Comparison of ENCODE assay signal across 9 cellular contexts in genomic region chr17:45225051-45225700, GRCh38. TPM values are rescaled to one million over a fixed set of nuclear protein-coding genes. Genes with fewer than 3 reads are reported as not detected.
DNase-seq lines count a peak whose midpoint lies in the region; ATAC-seq and TF ChIP-seq lines count a peak whose summit lies in the region.
"Had no signal": no experiment of that assay in that cellular context is flagged by ENCODE, and none has a peak within 500 bp of the region (broad histone marks: within the 10 kb centered on the region; RNA-seq: fewer than 3 reads in every experiment).

No MANE protein-coding gene starts in this region.

- H3K27me3 ChIP-seq in DND-41 (ENCODE audit: insufficient read depth, low read length, poor library complexity) (no peaks in the 10 kb centered on the region), PC-9 (ENCODE audit: insufficient read depth, low read depth) (no peaks in the 10 kb centered on the region)

- H3K9me3 ChIP-seq in DND-41 (ENCODE audit: insufficient read depth, low read length, severe bottlenecking), result no peaks in the 10 kb centered on the region
- no peaks in the 10 kb centered on the region for H3K9me3 ChIP-seq in PC-9 (ENCODE audit: insufficient read depth, low read depth)
- H3K9me3 ChIP-seq: SJSA1 had no signal

- peak overlapping the region; percentile 93 for H3K9ac ChIP-seq in DND-41 (ENCODE audit: low read depth, low read length)

- H2AFZ ChIP-seq in DND-41 (ENCODE audit: low read depth, low read length) (no peak overlapping the region), PC-9 (no peak overlapping the region)

- peak overlapping the region; percentile 99 for H3K4me3 Mint-ChIP-seq in activated naive CD8-positive, alpha-beta T cell treated with anti-CD3 and anti-CD28 coated beads, Interleukin-2, amount 50 U/mL, for 24 hours
- peak overlapping the region; percentile 90 for H3K4me3 Mint-ChIP-seq in natural killer cell treated with Interleukin-12 subunit alpha and Interleukin-12 subunit beta and Interleukin-15 and Interleukin-18, amount 100 ng/mL, for 72 hours

- H3K9me3 Mint-ChIP-seq in activated naive CD8-positive, alpha-beta T cell treated with anti-CD3 and anti-CD28 coated beads, Interleukin-2, amount 50 U/mL, for 24 hours, result no peaks in the 10 kb centered on the region
- no peaks in the 10 kb centered on the region for H3K9me3 Mint-ChIP-seq in natural killer cell treated with Interleukin-12 subunit alpha and Interleukin-12 subunit beta and Interleukin-15 and Interleukin-18, amount 100 ng/mL, for 72 hours

- TF ChIP-seq CTCF in DND-41 (IDR thresholded peaks at IDR 0.05; ENCODE audit: borderline replicate concordance, extremely low read depth, low read length, poor library complexity, severe bottlenecking) (no peak), PC-9 (conservative IDR thresholded peaks at IDR 0.05) (no peak)

- H4K20me1 ChIP-seq in DND-41 (ENCODE audit: insufficient read depth, low read length) (peaks cover 29% of the 10 kb centered on the region), PC-9 (ENCODE audit: insufficient read depth) (no peaks in the 10 kb centered on the region)

- no peaks in the 10 kb centered on the region for H3K27me3 Mint-ChIP-seq in activated naive CD8-positive, alpha-beta T cell treated with anti-CD3 and anti-CD28 coated beads, Interleukin-2, amount 50 U/mL, for 24 hours
- no peaks in the 10 kb centered on the region for H3K27me3 Mint-ChIP-seq in natural killer cell treated with Interleukin-12 subunit alpha and Interleukin-12 subunit beta and Interleukin-15 and Interleukin-18, amount 100 ng/mL, for 72 hours

- H3K27ac Mint-ChIP-seq in activated naive CD8-positive, alpha-beta T cell treated with anti-CD3 and anti-CD28 coated beads, Interleukin-2, amount 50 U/mL, for 24 hours, result peak overlapping the region; percentile 97
- peak overlapping the region; percentile 100 for H3K27ac Mint-ChIP-seq in natural killer cell treated with Interleukin-12 subunit alpha and Interleukin-12 subunit beta and Interleukin-15 and Interleukin-18, amount 100 ng/mL, for 72 hours

- peaks cover 25% of the 10 kb centered on the region for H3K36me3 Mint-ChIP-seq in activated naive CD8-positive, alpha-beta T cell treated with anti-CD3 and anti-CD28 coated beads, Interleukin-2, amount 50 U/mL, for 24 hours (ENCODE audit: low read depth)
- no peaks in the 10 kb centered on the region for H3K36me3 Mint-ChIP-seq in natural killer cell treated with Interleukin-12 subunit alpha and Interleukin-12 subunit beta and Interleukin-15 and Interleukin-18, amount 100 ng/mL, for 72 hours

- peak overlapping the region; percentile 95 for H3K27ac ChIP-seq in DND-41 (ENCODE audit: low read length)
- no peak overlapping the region for H3K27ac ChIP-seq in PC-9
- H3K27ac ChIP-seq in caudate nucleus (ENCODE audit: low read depth, low read length), result no peak overlapping the region
- H3K27ac ChIP-seq: SJSA1 had no signal

- H3K4me1 ChIP-seq in DND-41 (ENCODE audit: insufficient read depth, low read length), result peaks cover 88% of the 10 kb centered on the region
- H3K4me1 ChIP-seq in PC-9 (replicated peaks; ENCODE audit: insufficient read depth), result peaks cover 46% of the 10 kb centered on the region

- peaks cover 35% of the 10 kb centered on the region; the same call in 1 of the 2 replicates for H3F3A ChIP-seq in PC-9 (ENCODE audit: insufficient read depth, low read depth)

- H3K79me2 ChIP-seq in DND-41 (ENCODE audit: insufficient read depth, low read length) (peaks cover 97% of the 10 kb centered on the region), PC-9 (ENCODE audit: low read depth) (peaks cover 7% of the 10 kb centered on the region; the same call in 1 of the 2 replicates)

- POLR2A ChIA-PET in PC-9 (lab: Charles Lee; ENCODE audit: unreplicated experiment), result interaction anchor here (0.7 kb wide), 1 partner anchor 77 kb away, joined by 5 read pairs; no protein-coding TSS in a partner anchor

- H3K4me2 ChIP-seq in DND-41 (ENCODE audit: insufficient read depth, low read length), result peak overlapping the region; percentile 86
- peak overlapping the region; percentile 29; the same call in 1 of the 2 replicates for H3K4me2 ChIP-seq in PC-9

- intact Hi-C loops in PC-9 (cut with micrococcal nuclease; ENCODE audit: unreplicated experiment), result no loop called here

- BruUV-seq in PC-9 (replicated peaks; lab: Mats Ljungman, UMichigan), result no TSS peak

- H3K36me3 ChIP-seq in DND-41 (ENCODE audit: insufficient read depth, low read length), result peaks cover 23% of the 10 kb centered on the region
- H3K36me3 ChIP-seq in PC-9 (ENCODE audit: low read depth), result no peaks in the 10 kb centered on the region
- H3K36me3 ChIP-seq: SJSA1 had no signal

- H3K4me1 Mint-ChIP-seq in activated naive CD8-positive, alpha-beta T cell treated with anti-CD3 and anti-CD28 coated beads, Interleukin-2, amount 50 U/mL, for 24 hours, result peaks cover 72% of the 10 kb centered on the region
- peaks cover 66 to 74% of the 10 kb centered on the region in 2 donors for H3K4me1 Mint-ChIP-seq in natural killer cell treated with Interleukin-12 subunit alpha and Interleukin-12 subunit beta and Interleukin-15 and Interleukin-18, amount 100 ng/mL, for 72 hours (ENCODE audit: low read depth in 2 of 2)

- peak; percentile 83 for DNase-seq in DND-41
- DNase-seq in PC-9, result peak in 1 of 2 experiments; percentile 29
- peak; percentile 62 for DNase-seq in activated naive CD8-positive, alpha-beta T cell treated with anti-CD3 and anti-CD28 coated beads, Interleukin-2, amount 50 U/mL, for 24 hours
- no peak for DNase-seq in natural killer cell treated with Interleukin-12 subunit alpha and Interleukin-12 subunit beta and Interleukin-15 and Interleukin-18, amount 100 ng/mL, for 72 hours (ENCODE audit: low spot score)
- DNase-seq in NCI-H345 (lab: John Stamatoyannopoulos, UW), result no peak
- no peak for DNase-seq in caudate nucleus (lab: John Stamatoyannopoulos, UW)

- no peaks in the 10 kb centered on the region for H3K9me2 ChIP-seq in PC-9 (ENCODE audit: insufficient read depth)

- peak overlapping the region in 1 of 2 experiments; percentile 69; a peak in 3 of 4 replicates for H3K4me3 ChIP-seq in DND-41 (ENCODE audit: low read depth in 1 of 2, low read length in 2 of 2)
- no peak overlapping the region for H3K4me3 ChIP-seq in PC-9
- H3K4me3 ChIP-seq: SJSA1 had no signal

- ATAC-seq in DND-41 (ENCODE audit: insufficient read depth, low read depth), result peak; percentile 47
- ATAC-seq in activated naive CD8-positive, alpha-beta T cell treated with anti-CD3 and anti-CD28 coated beads, Interleukin-2, amount 50 U/mL, for 24 hours, result no peak
- ATAC-seq in natural killer cell treated with Interleukin-12 subunit alpha and Interleukin-12 subunit beta and Interleukin-15 and Interleukin-18, amount 100 ng/mL, for 72 hours, result no peak
- no peak for ATAC-seq in HG03139 (IDR thresholded peaks at IDR 0.05; ENCODE audit: unreplicated experiment)
- ATAC-seq in HG03097 (IDR thresholded peaks at IDR 0.05; ENCODE audit: low FRiP score, unreplicated experiment), result no peak

- CTCF ChIA-PET in PC-9 (lab: Charles Lee), result interaction anchor here (1.7 kb wide), 1 partner anchor 90 kb away, joined by 6 read pairs; the partner anchor contains the start of gene ACBD4

RNA-seq across cellular contexts. Expression of gene FMNL1, which starts 3.5 kb away (rescaled TPM):
- 12.9 and 18.7 TPM in 2 replicates for total RNA-seq in PC-9 (2021)
- total RNA-seq in natural killer cell treated with Interleukin-12 subunit alpha and Interleukin-12 subunit beta and Interleukin-15 and Interleukin-18, amount 100 ng/mL, for 72 hours, result 100 to 1,000 TPM; 280 to 380 TPM
- total RNA-seq: SJSA1 had no signal

RNA-seq across cellular contexts. Expression of gene SPATA32, which starts 36.7 kb away (rescaled TPM):
- total RNA-seq in PC-9 (2021), result 0.35 and 0.48 TPM in 2 replicates
- under 1 TPM; 0.62 to 0.81 TPM for total RNA-seq in natural killer cell treated with Interleukin-12 subunit alpha and Interleukin-12 subunit beta and Interleukin-15 and Interleukin-18, amount 100 ng/mL, for 72 hours
- total RNA-seq: SJSA1 had no signal

Comparison
In these comparisons a context has a peak if more than half of its experiments do, and no peak if none do; other contexts are left out.
1. DNase-seq: peak in DND-41 (single experiment) and activated naive CD8-positive, alpha-beta T cell treated with anti-CD3 and anti-CD28 coated beads, Interleukin-2, amount 50 U/mL, for 24 hours (single experiment); none in natural killer cell treated with Interleukin-12 subunit alpha and Interleukin-12 subunit beta and Interleukin-15 and Interleukin-18, amount 100 ng/mL, for 72 hours (single experiment), NCI-H345 (single experiment) and caudate nucleus (0 of 61).
2. RNA of gene FMNL1, which starts 3.5 kb away (total RNA-seq): 280 to 380 TPM in natural killer cell treated with Interleukin-12 subunit alpha and Interleukin-12 subunit beta and Interleukin-15 and Interleukin-18, amount 100 ng/mL, for 72 hours; 12.9 to 18.7 TPM in PC-9; every median in the first group is over 10 times any median in the second.